Comparison of ENCODE assay signal across 23 cellular contexts in the genomic region with DNA sequence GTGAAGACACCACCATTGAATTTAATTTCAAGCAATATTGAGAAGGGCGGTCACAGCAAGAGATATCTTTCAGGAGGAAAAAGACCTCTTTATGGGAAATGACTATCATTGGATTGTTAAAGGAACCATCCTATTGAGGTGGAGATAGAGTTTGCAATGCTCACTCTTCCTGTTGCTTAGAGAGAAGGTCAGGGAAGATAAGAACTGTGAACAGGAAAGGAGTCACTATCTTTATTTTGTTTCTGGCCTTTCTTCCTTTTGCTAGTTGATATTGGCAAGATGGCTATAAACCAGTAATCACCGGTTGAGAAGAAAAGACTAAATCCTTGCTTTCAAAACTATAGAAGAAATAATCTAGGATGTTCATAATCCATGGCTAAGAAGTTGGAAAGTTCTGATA.
"Had no signal": no experiment of that assay in that cellular context is flagged by ENCODE, and none has a peak within 500 bp of the region (broad histone marks: within the 10 kb centered on the region; RNA-seq: fewer than 3 reads in every experiment).

No MANE protein-coding gene starts in this region.

- DNase-seq: IMR-90, Kasumi-1, MM.1S, NCI-H1092 treated with DMSO at 0.1 percent for 48 hours, NCI-H1436, NCI-H187, NCI-H2029, NCI-H2081 treated with DMSO at 0.1 percent for 48 hours, NCI-H2171, NCI-H226, NCI-H446, NCI-H510A, NCI-H524 treated with DMSO at 0.1 percent for 48 hours, NCI-H69, NCI-H774, PC-3, SHP77 treated with DMSO at 0.1 percent for 48 hours, SJCRH30 had no signal

- FAIRE-seq: HepG2 had no signal

- H3K27ac ChIP-seq: KMS-11, RWPE1, SJCRH30 had no signal

- H3K4me1 ChIP-seq: SJCRH30 had no signal

- H3K27me3 ChIP-seq: SJCRH30 had no signal

- H3K36me3 ChIP-seq: SJCRH30 had no signal

- H3K4me2 ChIP-seq: KMS-11 had no signal

- ATAC-seq: HepG2, Panc1, PC-3, SK-N-SH treated with all-trans-retinoic acid at 6 μM for 48 hours had no signal

- H3K9ac ChIP-seq: KMS-11 had no signal

- H3K4me3 ChIP-seq: SJCRH30 had no signal

- H3K9me3 ChIP-seq: SJCRH30 had no signal
